18 cellular contexts compared by ENCODE assay signal in the genomic region with DNA sequence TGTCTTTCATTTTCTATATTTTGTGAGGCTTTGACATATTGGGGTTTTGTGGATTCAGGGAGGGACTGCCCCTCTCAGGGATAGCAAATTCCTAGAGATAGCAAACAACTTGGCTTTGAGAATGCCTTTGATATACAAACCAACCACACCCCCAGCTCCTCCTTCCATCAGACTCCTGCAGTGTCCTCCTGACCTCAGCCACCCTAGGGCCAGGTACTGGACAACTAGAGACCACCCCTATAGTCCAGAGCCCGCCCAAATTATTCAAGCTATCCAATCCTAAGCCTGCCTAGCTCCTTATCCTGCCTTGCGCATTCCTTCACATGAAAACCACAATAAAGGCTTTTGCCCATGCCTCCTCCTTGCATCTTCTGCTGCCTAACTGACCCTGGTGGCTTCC. TPM values are rescaled to one million over a fixed set of nuclear protein-coding genes. Genes with fewer than 3 reads are reported as not detected.
A peak's percentile ranks its signal among the peaks of the same experiment; 100 is the strongest.
DNase-seq lines count a peak whose midpoint lies in the region; ATAC-seq and TF ChIP-seq lines count a peak whose summit lies in the region.
"Had no signal": no experiment of that assay in that cellular context is flagged by ENCODE, and none has a peak within 500 bp of the region (broad histone marks: within the 10 kb centered on the region; RNA-seq: fewer than 3 reads in every experiment).

No MANE protein-coding gene starts in this region.

- H3K9me3 Mint-ChIP-seq in GM23338, result peaks cover 6% of the 10 kb centered on the region; the same call in 2 of the 3 replicates
- H3K9me3 Mint-ChIP-seq in WTC11, result peaks cover 19% of the 10 kb centered on the region
- peaks cover 26% of the 10 kb centered on the region; the same call in 1 of the 2 replicates for H3K9me3 Mint-ChIP-seq in HFFc6

- POLR2A ChIA-PET in HCT116 (lab: Charles Lee), result no interaction called here
- POLR2A ChIA-PET in WTC11 (lab: Charles Lee), result no interaction called here

- H4K8ac ChIP-seq in mesendoderm (ENCODE audit: low read depth, low read length), result no peak overlapping the region

- TF ChIP-seq POLR2A in HCT116 (IDR thresholded peaks at IDR 0.05; ENCODE audit: borderline replicate concordance, extremely low read depth, insufficient read depth, insufficient read length) (no peak), sigmoid colon (IDR thresholded peaks at IDR 0.05) (no peak)

- no peak overlapping the region for H3K18ac ChIP-seq in mesendoderm (ENCODE audit: low read length)

- no peak overlapping the region for H3K4me3 Mint-ChIP-seq in GM23338
- H3K4me3 Mint-ChIP-seq in WTC11, result no peak overlapping the region
- no peak overlapping the region for H3K4me3 Mint-ChIP-seq in HFFc6
- H3K4me3 Mint-ChIP-seq: CD8-positive, alpha-beta memory T cell; IgD-negative memory B cell had no signal

- no peak for TF ChIP-seq RAD21 in HCT116 (IDR thresholded peaks at IDR 0.05; ENCODE audit: low read depth)

- no peaks in the 10 kb centered on the region for H3K9me3 ChIP-seq in HCT116 (ENCODE audit: control insufficient read depth in 1 of 2, insufficient read depth in 1 of 2, low read depth in 1 of 2, low read length in 2 of 2)
- H3K9me3 ChIP-seq in sigmoid colon, result no peaks in the 10 kb centered on the region
- H3K9me3 ChIP-seq: BE2C had no signal

- no peak overlapping the region for H3K9ac ChIP-seq in HCT116 (ENCODE audit: low read length)
- H3K9ac ChIP-seq in mesendoderm (ENCODE audit: low read length), result no peak overlapping the region

- no peak overlapping the region for H2BK120ac ChIP-seq in mesendoderm (ENCODE audit: low read depth, low read length)

- intact Hi-C loops in HCT116 (cut with micrococcal nuclease), result no loop called here
- intact Hi-C loops in sigmoid colon (cut with DNase I), result no loop called here

- no peaks in the 10 kb centered on the region for H3K79me2 ChIP-seq in GM23338 (replicated peaks; ENCODE audit: insufficient read depth)
- H3K79me2 ChIP-seq in HCT116 (ENCODE audit: insufficient read depth, low read length), result no peaks in the 10 kb centered on the region
- no peaks in the 10 kb centered on the region for H3K79me2 ChIP-seq in mesendoderm (ENCODE audit: control insufficient read depth, insufficient read depth, low read length)

- H3K56ac ChIP-seq in mesendoderm (ENCODE audit: low read length), result no peak overlapping the region

- no peak overlapping the region for H2BK5ac ChIP-seq in mesendoderm (ENCODE audit: low read length)

- H3K4me1 ChIP-seq in GM23338 (ENCODE audit: insufficient read depth) (no peaks in the 10 kb centered on the region), HCT116 (ENCODE audit: control insufficient read depth in 1 of 2, insufficient read depth in 2 of 2, low read length in 2 of 2) (peaks cover 12 to 27% of the 10 kb centered on the region in 2 experiments; a peak in 3 of 4 replicates), mesendoderm (ENCODE audit: control insufficient read depth, low read depth, low read length) (no peaks in the 10 kb centered on the region), sigmoid colon (no peaks in the 10 kb centered on the region)
- H3K4me1 ChIP-seq: BE2C had no signal

- no peaks in the 10 kb centered on the region for H3K79me1 ChIP-seq in mesendoderm (ENCODE audit: low read length)

- no peak overlapping the region for H2BK15ac ChIP-seq in mesendoderm (replicated peaks; ENCODE audit: low read depth)

- H2AK5ac ChIP-seq in mesendoderm (ENCODE audit: low read length), result no peak overlapping the region

- peak; percentile 23; the same call in 2 of the 3 replicates for ATAC-seq in GM23338
- no peak for ATAC-seq in HCT116
- peak; percentile 73 for ATAC-seq in WTC11

- H3K36me3 ChIP-seq in GM23338 (ENCODE audit: insufficient read depth), result no peaks in the 10 kb centered on the region
- H3K36me3 ChIP-seq in HCT116 (ENCODE audit: control insufficient read depth in 1 of 2, insufficient read depth in 2 of 2, low read length in 2 of 2), result no peaks in the 10 kb centered on the region
- H3K36me3 ChIP-seq in mesendoderm (ENCODE audit: control insufficient read depth, insufficient read depth, low read length), result no peaks in the 10 kb centered on the region
- no peaks in the 10 kb centered on the region for H3K36me3 ChIP-seq in sigmoid colon
- H3K36me3 ChIP-seq: BE2C had no signal

- no peak overlapping the region for H3K23ac ChIP-seq in mesendoderm (ENCODE audit: low read length)

- H3K4ac ChIP-seq in mesendoderm (ENCODE audit: low read depth, low read length), result no peak overlapping the region

- H3K4me2 ChIP-seq in GM23338 (no peak overlapping the region), HCT116 (ENCODE audit: low read length) (no peak overlapping the region), mesendoderm (ENCODE audit: low read length) (no peak overlapping the region)

- peak; percentile 32 for DNase-seq in GM23338 (ENCODE audit: low spot score)
- DNase-seq in HCT116 (ENCODE audit: low read depth, low spot score), result no peak
- no peak for DNase-seq in WTC11 (ENCODE audit: low spot score)
- DNase-seq in mesendoderm, result peak; percentile 49
- DNase-seq in sigmoid colon, result no peak
- DNase-seq in activated T-cell treated with anti-CD3 and anti-CD28 coated beads for 4 hours, result no peak
- no peak for DNase-seq in dedifferentiated amniotic fluid mesenchymal stem cell (ENCODE audit: extremely low spot score)
- DNase-seq in HFFc6, result no peak
- DNase-seq: ACHN; BE2C; C1 segment of cervical spinal cord; CD4-positive, CD25-positive, alpha-beta regulatory T cell; CD8-positive, alpha-beta memory T cell; COR-L47; GDM1; HCEC 1CT; KBM-7 had no signal

- RAD21 ChIA-PET in HCT116 (lab: Charles Lee; ENCODE audit: low non-redundant PET in 1 of 2, low total read pairs in 2 of 2, uncharacterized antibody in 2 of 2, unreplicated experiment in 2 of 2), result no interaction called here

- H2AFZ ChIP-seq in GM23338 (no peak overlapping the region), HCT116 (ENCODE audit: low read depth, low read length, poor library complexity, severe bottlenecking) (peak overlapping the region; percentile 19)

- no peaks in the 10 kb centered on the region for H3K36me3 Mint-ChIP-seq in GM23338 (ENCODE audit: low read depth)
- no peaks in the 10 kb centered on the region for H3K36me3 Mint-ChIP-seq in WTC11
- H3K36me3 Mint-ChIP-seq in HFFc6 (ENCODE audit: low read depth), result peaks cover 38% of the 10 kb centered on the region
- H3K36me3 Mint-ChIP-seq: CD4-positive, CD25-positive, alpha-beta regulatory T cell; CD8-positive, alpha-beta memory T cell; IgD-negative memory B cell had no signal

- no TSS peak for BruUV-seq in HCT116 (replicated peaks; lab: Mats Ljungman, UMichigan)

- H4K20me1 ChIP-seq in GM23338 (replicated peaks; ENCODE audit: insufficient read depth) (no peaks in the 10 kb centered on the region), HCT116 (ENCODE audit: insufficient read depth) (no peaks in the 10 kb centered on the region)

- no peaks in the 10 kb centered on the region for H3K9me2 ChIP-seq in GM23338 (ENCODE audit: insufficient read depth)
- H3K9me2 ChIP-seq in HCT116 (ENCODE audit: insufficient read depth), result no peaks in the 10 kb centered on the region

- H3K27ac Mint-ChIP-seq in GM23338 (no peak overlapping the region), WTC11 (no peak overlapping the region), HFFc6 (no peak overlapping the region)
- H3K27ac Mint-ChIP-seq: CD4-positive, CD25-positive, alpha-beta regulatory T cell; CD8-positive, alpha-beta memory T cell; IgD-negative memory B cell had no signal

- H3K27ac ChIP-seq in GM23338 (ENCODE audit: low read depth), result no peak overlapping the region
- H3K27ac ChIP-seq in HCT116 (ENCODE audit: low read depth, low read length), result no peak overlapping the region
- no peak overlapping the region for H3K27ac ChIP-seq in mesendoderm (ENCODE audit: low read depth, low read length)
- no peak overlapping the region for H3K27ac ChIP-seq in sigmoid colon

- no peak for TF ChIP-seq EP300 in sigmoid colon (IDR thresholded peaks at IDR 0.05)

- no peak for TF ChIP-seq CTCF in GM23338 (conservative IDR thresholded peaks at IDR 0.05; ENCODE audit: low read depth in 2 of 2)
- no peak for TF ChIP-seq CTCF in HCT116 (IDR thresholded peaks at IDR 0.05 in 2 of 3, conservative IDR thresholded peaks at IDR 0.05 in 1 of 3; ENCODE audit: borderline replicate concordance in 1 of 3, insufficient read depth in 1 of 3, low read depth in 2 of 3, low read length in 2 of 3)
- no peak for TF ChIP-seq CTCF in WTC11 (IDR thresholded peaks at IDR 0.05)
- no peak for TF ChIP-seq CTCF in sigmoid colon (IDR thresholded peaks at IDR 0.05)
- no peak for TF ChIP-seq CTCF in HFFc6 (IDR thresholded peaks at IDR 0.05)

- WGBS in mesendoderm (ENCODE audit: extremely low coverage, insufficient coverage, low lambda C conversion rate), result no CpG with 5 or more reads among the region's 2 CpGs
- 98% methylated on average over 2 of the region's 2 CpGs for WGBS in sigmoid colon, 2 donors

- H3K4me1 Mint-ChIP-seq in GM23338 (peaks cover 4% of the 10 kb centered on the region), WTC11 (peaks cover 11% of the 10 kb centered on the region), HFFc6 (ENCODE audit: low read depth) (peaks cover 43% of the 10 kb centered on the region)
- H3K4me1 Mint-ChIP-seq: CD4-positive, CD25-positive, alpha-beta regulatory T cell; CD8-positive, alpha-beta memory T cell; IgD-negative memory B cell had no signal

- H4K5ac ChIP-seq in mesendoderm (ENCODE audit: low read length), result no peak overlapping the region

- no peaks in the 10 kb centered on the region for H3F3A ChIP-seq in GM23338 (replicated peaks; ENCODE audit: low read depth)

- H3K27me3 Mint-ChIP-seq in GM23338 (ENCODE audit: insufficient read depth, low read depth, poor library complexity) (peaks cover 4% of the 10 kb centered on the region), WTC11 (ENCODE audit: low read depth) (peaks cover 35% of the 10 kb centered on the region), HFFc6 (ENCODE audit: insufficient read depth) (no peaks in the 10 kb centered on the region)

- CTCF ChIA-PET in HCT116 (lab: Charles Lee), result no interaction called here
- CTCF ChIA-PET in WTC11 (lab: Charles Lee), result interaction anchor here (1.1 kb wide), 1 partner anchor 438 kb away, joined by 3 read pairs; no protein-coding TSS in a partner anchor

- no peak overlapping the region for H3K4me3 ChIP-seq in GM23338
- H3K4me3 ChIP-seq in HCT116 (replicated peaks in 1 of 2; ENCODE audit: low read depth in 1 of 2, low read length in 2 of 2), result no peak overlapping the region
- H3K4me3 ChIP-seq in mesendoderm (ENCODE audit: low read length), result no peak overlapping the region
- H3K4me3 ChIP-seq in sigmoid colon, result no peak overlapping the region

- H3K27me3 ChIP-seq in GM23338 (ENCODE audit: insufficient read depth) (no peaks in the 10 kb centered on the region), HCT116 (ENCODE audit: insufficient read depth, low read length) (no peaks in the 10 kb centered on the region), mesendoderm (ENCODE audit: insufficient read depth, low read length, poor library complexity) (no peaks in the 10 kb centered on the region), sigmoid colon (no peaks in the 10 kb centered on the region)
- H3K27me3 ChIP-seq: BE2C had no signal

RNA-seq across cellular contexts. Expression of a gene that starts 22.9 kb away (rescaled TPM):
- 11.5 and 18.2 TPM in 2 replicates for total RNA-seq in GM23338 (2014; rRNA removed; shearing (Covaris generic))
- 3.8 and 4.6 TPM in 2 replicates for polyA plus RNA-seq in GM23338 (2016; fragmentation: Nextera tagmentation; extraction: Ambion mirVana)
- total RNA-seq in HCT116 (2021; ENCODE audit: unreplicated experiment), result 19.2 TPM
- polyA plus RNA-seq in HCT116 (2012), result 6.5 and 7.0 TPM in 2 replicates
- total RNA-seq in WTC11 (2021), result 9.0 to 12.0 TPM (median 11.1 TPM) in 3 replicates
- 8.4 TPM for polyA plus RNA-seq in mesendoderm (2013, experiment 1 of 2)
- 8.8 TPM for polyA plus RNA-seq in mesendoderm (2013, experiment 2 of 2)
- 10 to 100 TPM; 26.3 to 36.7 (median 33.5) TPM for total RNA-seq in sigmoid colon
- 10 to 100 TPM in 2 of 3 donors, 1 to 10 TPM in 1; 9.0 to 10.8 (median 10.6) TPM for polyA plus RNA-seq in sigmoid colon
- total RNA-seq in HFFc6 (2021; fragmentation: NEBNext Ultra II Directional; extraction: Animal tissue kit (Norgen Biotek cat#: 25700)), result 10 to 100 TPM; 33.4 to 40.3 (median 38.5) TPM

Comparison
In these comparisons a context has a peak if more than half of its experiments do, and no peak if none do; other contexts are left out.
1. DNase-seq: peak in GM23338 (single experiment) and mesendoderm (single experiment); none in HCT116 (single experiment), WTC11 (single experiment), sigmoid colon (single experiment), activated T-cell treated with anti-CD3 and anti-CD28 coated beads for 4 hours (single experiment), dedifferentiated amniotic fluid mesenchymal stem cell (single experiment) and HFFc6 (single experiment).